8 cellular contexts compared by ENCODE assay signal in genomic region chr6:55276745-55277627, GRCh38. TPM values are rescaled to one million over a fixed set of nuclear protein-coding genes. Genes with fewer than 3 reads are reported as not detected.
DNase-seq lines count a peak whose midpoint lies in the region; ATAC-seq and TF ChIP-seq lines count a peak whose summit lies in the region.

No MANE protein-coding gene starts in this region.

- intact Hi-C loops in CD8-positive, alpha-beta T cell (cut with DNase I, micrococcal nuclease) = no loop called here

- H3K4me3 ChIP-seq in OCI-LY1 (ENCODE audit: low read depth, low read length, poor library complexity, severe bottlenecking) (no peak overlapping the region), mesenchymal stem cell (ENCODE audit: insufficient read depth in 1 of 2, low read depth in 1 of 2, low read length in 2 of 2) (peak overlapping the region in 1 of 2 experiments; percentile 22)
- no peak overlapping the region for H3K4me3 ChIP-seq in CD8-positive, alpha-beta T cell (ENCODE audit: low read depth, low read length)

- H3K18ac ChIP-seq in mesenchymal stem cell (ENCODE audit: low read depth in 1 of 2, low read length in 2 of 2) = peak overlapping the region in 1 of 2 experiments; percentile 18

- TF ChIP-seq EP300 in Ishikawa (IDR thresholded peaks at IDR 0.05; ENCODE audit: borderline replicate concordance) = no peak

- ATAC-seq in GM18868 (IDR thresholded peaks at IDR 0.05; ENCODE audit: unreplicated experiment) = peak; percentile 84
- ATAC-seq in CD8-positive, alpha-beta T cell = no peak

- peak; percentile 36 to 59 for DNase-seq in AML-193 (lab: John Stamatoyannopoulos, UW)
- peak; percentile 70 for DNase-seq in dermis blood vessel endothelial cell
- peak; percentile 84 for DNase-seq in mesenchymal stem cell
- no peak for DNase-seq in OCI-M2 (lab: John Stamatoyannopoulos, UW; ENCODE audit: unreplicated experiment)
- DNase-seq in CD8-positive, alpha-beta T cell = no peak

- H2BK5ac ChIP-seq in mesenchymal stem cell (ENCODE audit: low read depth, low read length, poor library complexity, severe bottlenecking) = no peak overlapping the region

- CTCF ChIA-PET in CD8-positive, alpha-beta T cell (lab: Charles Lee) = no interaction called here

- H3K4me1 ChIP-seq in OCI-LY1 (ENCODE audit: insufficient read depth, low read length, severe bottlenecking) (no peaks in the 10 kb centered on the region), mesenchymal stem cell (ENCODE audit: control insufficient read depth, insufficient read depth, low read depth, low read length) (no peaks in the 10 kb centered on the region)
- no peaks in the 10 kb centered on the region for H3K4me1 ChIP-seq in CD8-positive, alpha-beta T cell (ENCODE audit: insufficient read depth, low read length)

- no peak overlapping the region for H3K9ac ChIP-seq in OCI-LY1 (ENCODE audit: low read length)
- H3K9ac ChIP-seq in mesenchymal stem cell (ENCODE audit: low read length) = peak overlapping the region; percentile 67

- H3K79me2 ChIP-seq in OCI-LY1 (ENCODE audit: insufficient read depth, low read length) = no peaks in the 10 kb centered on the region

- no peaks in the 10 kb centered on the region for H3K27me3 ChIP-seq in OCI-LY1 (ENCODE audit: insufficient read depth, low read length)
- no peaks in the 10 kb centered on the region for H3K27me3 ChIP-seq in mesenchymal stem cell (ENCODE audit: control insufficient read depth in 1 of 2, insufficient read depth in 1 of 2, low read length in 2 of 2)
- no peaks in the 10 kb centered on the region for H3K27me3 ChIP-seq in CD8-positive, alpha-beta T cell (ENCODE audit: insufficient read depth, low read length)

- H3K27ac ChIP-seq in OCI-LY1 (ENCODE audit: low read depth, low read length, poor library complexity, severe bottlenecking) (no peak overlapping the region), mesenchymal stem cell (ENCODE audit: low read length, poor library complexity, severe bottlenecking) (no peak overlapping the region)
- H3K27ac ChIP-seq in CD8-positive, alpha-beta T cell (ENCODE audit: low read depth, low read length) = no peak overlapping the region

- no peak overlapping the region for H2AFZ ChIP-seq in OCI-LY1 (ENCODE audit: low read length)
- H2AFZ ChIP-seq in mesenchymal stem cell (ENCODE audit: low read depth, low read length) = no peak overlapping the region

- no peak overlapping the region for H2BK15ac ChIP-seq in mesenchymal stem cell (ENCODE audit: low read depth, poor library complexity, severe bottlenecking)

- no peaks in the 10 kb centered on the region for H3K9me3 Mint-ChIP-seq in CD8-positive, alpha-beta T cell

- TF ChIP-seq RAD21 in Ishikawa (IDR thresholded peaks at IDR 0.05; ENCODE audit: low read depth) = peak; percentile 83

- H3K36me3 ChIP-seq in OCI-LY1 (ENCODE audit: insufficient read depth, low read length) (no peaks in the 10 kb centered on the region), mesenchymal stem cell (ENCODE audit: control insufficient read depth in 1 of 2, insufficient read depth in 2 of 2, low read depth in 1 of 2, low read length in 2 of 2) (no peaks in the 10 kb centered on the region)
- H3K36me3 ChIP-seq in CD8-positive, alpha-beta T cell (ENCODE audit: insufficient read depth, low read length) = no peaks in the 10 kb centered on the region

- H3K27me3 Mint-ChIP-seq in CD8-positive, alpha-beta T cell (ENCODE audit: low read depth) = no peaks in the 10 kb centered on the region

- 5% methylated on average over 14 of the region's 15 CpGs for WGBS in mesenchymal stem cell

- H2BK12ac ChIP-seq in mesenchymal stem cell (ENCODE audit: low read length in 2 of 2) = no peak overlapping the region

- H3K4me2 ChIP-seq in OCI-LY1 (ENCODE audit: low read length) (no peak overlapping the region), mesenchymal stem cell (ENCODE audit: low read length, poor library complexity, severe bottlenecking) (no peak overlapping the region)

- no peak overlapping the region for H3K23ac ChIP-seq in mesenchymal stem cell (ENCODE audit: low read length in 2 of 2)

- H3K9me2 ChIP-seq in OCI-LY1 (ENCODE audit: low read depth, low read length) = no peaks in the 10 kb centered on the region

- H3F3A ChIP-seq in OCI-LY1 (ENCODE audit: insufficient read depth, low read length) = no peaks in the 10 kb centered on the region

- no peak overlapping the region for H3K4ac ChIP-seq in mesenchymal stem cell (ENCODE audit: low read depth in 1 of 2, low read length in 2 of 2)

- H4K20me1 ChIP-seq in OCI-LY1 (ENCODE audit: insufficient read depth, low read length) = no peaks in the 10 kb centered on the region

- no peaks in the 10 kb centered on the region for H3K4me1 Mint-ChIP-seq in CD8-positive, alpha-beta T cell (ENCODE audit: low read depth)

- H3K14ac ChIP-seq in mesenchymal stem cell (ENCODE audit: low read length in 2 of 2) = no peak overlapping the region

- no peaks in the 10 kb centered on the region for H3K36me3 Mint-ChIP-seq in CD8-positive, alpha-beta T cell

- H3K4me3 Mint-ChIP-seq in CD8-positive, alpha-beta T cell = no peak overlapping the region

- H3K9me3 ChIP-seq in OCI-LY1 (ENCODE audit: low read length) = no peaks in the 10 kb centered on the region
- no peaks in the 10 kb centered on the region for H3K9me3 ChIP-seq in mesenchymal stem cell (ENCODE audit: control insufficient read depth, low read length)
- H3K9me3 ChIP-seq in CD8-positive, alpha-beta T cell (ENCODE audit: low read length) = no peaks in the 10 kb centered on the region

- H3K79me1 ChIP-seq in mesenchymal stem cell (replicated peaks; ENCODE audit: low read length, poor library complexity, severe bottlenecking) = no peaks in the 10 kb centered on the region

- POLR2A ChIA-PET in CD8-positive, alpha-beta T cell (lab: Charles Lee) = no interaction called here

- H4K91ac ChIP-seq in mesenchymal stem cell (ENCODE audit: low read length) = peak overlapping the region; percentile 15

- H3K27ac Mint-ChIP-seq in CD8-positive, alpha-beta T cell = no peak overlapping the region

- no peak overlapping the region for H2BK120ac ChIP-seq in mesenchymal stem cell (ENCODE audit: low read depth, low read length)

- no peak overlapping the region for H4K8ac ChIP-seq in mesenchymal stem cell (ENCODE audit: low read length)

- H2AK5ac ChIP-seq in mesenchymal stem cell (ENCODE audit: low read length, severe bottlenecking) = no peak overlapping the region

- peak; percentile 62; the same call in 1 of the 2 replicates for TF ChIP-seq CTCF in OCI-LY1 (IDR thresholded peaks at IDR 0.05; ENCODE audit: low read length)
- no peak for TF ChIP-seq CTCF in CD8-positive, alpha-beta T cell (IDR thresholded peaks at IDR 0.05)

TF ChIP-seq in Ishikawa, 13 proteins besides CTCF, POLR2A, EP300 and RAD21:
- TF ChIP-seq USF1 (IDR thresholded peaks at IDR 0.05) (no peak), MAX (IDR thresholded peaks at IDR 0.05) (no peak), TCF12 (IDR thresholded peaks at IDR 0.05; ENCODE audit: low read depth) (no peak)

RNA-seq across cellular contexts. Expression of gene GFRAL, which starts 50.3 kb away (rescaled TPM):
- total RNA-seq in dermis blood vessel endothelial cell = not detected in 2 replicates
- polyA plus RNA-seq in mesenchymal stem cell (2013, experiment 1 of 2) = not detected
- not detected for polyA plus RNA-seq in mesenchymal stem cell (2013, experiment 2 of 2)
- not detected for total RNA-seq in CD8-positive, alpha-beta T cell

Comparison
In these comparisons a context has a peak if more than half of its experiments do, and no peak if none do; other contexts are left out.
1. DNase-seq: peak in AML-193 (2 of 2), dermis blood vessel endothelial cell (single experiment) and mesenchymal stem cell (single experiment); none in OCI-M2 (single experiment) and CD8-positive, alpha-beta T cell (0 of 7).